In the genomic region with DNA sequence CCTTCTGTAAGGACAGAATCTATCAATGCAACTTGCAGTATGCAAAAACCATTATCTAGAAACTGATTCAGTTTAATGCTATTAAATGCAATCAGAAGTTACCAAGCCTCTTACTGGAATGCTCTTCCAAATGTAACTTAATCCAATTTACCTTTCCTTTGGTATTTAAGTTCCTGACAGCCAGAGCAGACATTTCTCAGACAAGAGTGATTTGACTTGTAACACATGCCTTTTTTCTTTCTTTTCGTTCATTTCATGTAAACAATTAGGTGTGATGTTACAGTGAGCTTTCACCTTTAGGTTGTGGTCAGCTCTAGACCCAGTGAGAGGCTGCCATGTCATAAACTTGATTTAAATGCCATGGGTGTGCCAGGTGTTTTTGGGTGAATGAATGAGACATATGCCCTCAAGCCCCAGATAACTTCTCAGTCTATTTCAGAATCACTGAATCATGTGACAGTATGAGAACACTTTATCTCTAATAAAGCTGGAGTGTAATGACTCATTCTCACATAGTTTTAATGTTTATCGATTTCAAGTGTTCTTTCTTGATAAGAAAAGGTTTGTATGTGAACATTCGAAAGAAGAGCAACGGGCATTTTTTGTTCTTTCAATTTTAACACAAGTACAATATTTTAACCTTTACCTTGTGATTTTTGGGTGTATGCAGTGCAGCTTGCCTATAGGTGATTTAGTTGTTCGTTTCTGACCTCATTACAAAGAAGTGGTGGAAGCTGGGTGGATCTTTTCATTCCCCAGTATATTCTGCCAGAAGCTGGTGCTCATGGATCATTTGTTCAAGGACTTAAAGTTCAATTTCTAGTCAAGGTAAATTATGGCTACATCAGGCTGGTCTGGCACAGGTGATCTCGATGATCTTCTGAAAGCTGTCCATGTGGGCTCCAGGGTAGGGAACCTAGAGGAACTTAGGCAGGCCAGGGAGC, we compare ENCODE assay signal across 11 cellular contexts.
DNase-seq lines count a peak whose midpoint lies in the region; ATAC-seq, FAIRE-seq and TF ChIP-seq lines count a peak whose summit lies in the region.
"Had no signal": no experiment of that assay in that cellular context is flagged by ENCODE, and none has a peak within 500 bp of the region (broad histone marks: within the 10 kb centered on the region; RNA-seq: fewer than 3 reads in every experiment).

No MANE protein-coding gene starts in this region.

- no peaks in the 10 kb centered on the region for H3K27me3 ChIP-seq in right lobe of liver
- H3K27me3 ChIP-seq in HepG2 (ENCODE audit: control insufficient read depth in 1 of 2, insufficient read depth in 2 of 2, low read length in 2 of 2): no peaks in the 10 kb centered on the region
- H3K27me3 ChIP-seq in astrocyte (ENCODE audit: insufficient read depth, low read length): no peaks in the 10 kb centered on the region
- no peaks in the 10 kb centered on the region for H3K27me3 ChIP-seq in upper lobe of right lung
- H3K27me3 ChIP-seq in neural progenitor cell: no peaks in the 10 kb centered on the region

- WGBS in right lobe of liver (ENCODE audit: insufficient coverage, low coverage, low lambda C conversion rate, missing lambda C conversion rate): 20% methylated on average over 6 of the region's 6 CpGs
- 81% methylated on average over 6 of the region's 6 CpGs for WGBS in HepG2 (ENCODE audit: low lambda C conversion rate)

- no peak overlapping the region for H3K27ac ChIP-seq in right lobe of liver
- H3K27ac ChIP-seq in HepG2 (ENCODE audit: extremely low read length, insufficient read depth, low read length): no peak overlapping the region
- no peak overlapping the region for H3K27ac ChIP-seq in astrocyte (ENCODE audit: low read depth, low read length)
- no peak overlapping the region for H3K27ac ChIP-seq in upper lobe of right lung
- no peak overlapping the region for H3K27ac ChIP-seq in neural progenitor cell

- in situ Hi-C loops in HepG2 (cut with HindIII; ENCODE audit: extremely low pct_ligation_motif_present, low pct_unique_long_range_greater_than_20kb): no loop called here

- H3K9me3 Mint-ChIP-seq in astrocyte (ENCODE audit: unreplicated experiment) (peaks cover 3% of the 10 kb centered on the region), neural progenitor cell (no peaks in the 10 kb centered on the region)
- H3K9me3 Mint-ChIP-seq: neural crest cell had no signal

- FAIRE-seq in HepG2 (lab: Jason Lieb, UNC) (no peak), astrocyte (lab: Jason Lieb, UNC) (no peak), islet of Langerhans (lab: Jason Lieb, UNC) (peak; percentile 47)

- no peak for DNase-seq in right lobe of liver
- DNase-seq in HepG2 (ENCODE audit: low spot score): no peak
- DNase-seq in astrocyte (ENCODE audit: low read depth): peak; percentile 44
- no peak for DNase-seq in upper lobe of right lung
- DNase-seq in globus pallidus (ENCODE audit: low spot score): no peak
- DNase-seq in neural progenitor cell (ENCODE audit: low spot score): no peak
- DNase-seq: aorta, KBM-7 had no signal

- H3K27ac Mint-ChIP-seq in astrocyte (ENCODE audit: unreplicated experiment) (no peak overlapping the region), neural progenitor cell (no peak overlapping the region)

- H3K4me3 Mint-ChIP-seq in astrocyte (ENCODE audit: unreplicated experiment): no peak overlapping the region
- H3K4me3 Mint-ChIP-seq in neural progenitor cell: no peak overlapping the region
- H3K4me3 Mint-ChIP-seq: neural crest cell had no signal

- no peaks in the 10 kb centered on the region for H3K9me3 ChIP-seq in right lobe of liver
- no peaks in the 10 kb centered on the region for H3K9me3 ChIP-seq in HepG2 (ENCODE audit: low read length)
- no peaks in the 10 kb centered on the region for H3K9me3 ChIP-seq in astrocyte (ENCODE audit: insufficient read depth, low read depth, low read length)
- no peaks in the 10 kb centered on the region for H3K9me3 ChIP-seq in upper lobe of right lung
- H3K9me3 ChIP-seq in neural progenitor cell (ENCODE audit: low read depth): no peaks in the 10 kb centered on the region

- no peak overlapping the region for H3K4me3 ChIP-seq in right lobe of liver
- no peak overlapping the region for H3K4me3 ChIP-seq in HepG2 (replicated peaks in 1 of 3; ENCODE audit: insufficient read depth in 1 of 3, low read depth in 2 of 3, low read length in 3 of 3)
- no peak overlapping the region for H3K4me3 ChIP-seq in astrocyte (ENCODE audit: insufficient read depth, low read depth, low read length)
- H3K4me3 ChIP-seq in upper lobe of right lung: no peak overlapping the region
- H3K4me3 ChIP-seq in neural progenitor cell: no peak overlapping the region

- no peaks in the 10 kb centered on the region for H4K20me1 ChIP-seq in HepG2 (ENCODE audit: insufficient read depth, low read length)
- H4K20me1 ChIP-seq in astrocyte (ENCODE audit: insufficient read depth, low read length): no peaks in the 10 kb centered on the region
- no peaks in the 10 kb centered on the region for H4K20me1 ChIP-seq in neural progenitor cell (ENCODE audit: low read depth)

- H3K4me2 ChIP-seq in HepG2 (ENCODE audit: low read depth, low read length) (no peak overlapping the region), astrocyte (ENCODE audit: low read length) (no peak overlapping the region), neural progenitor cell (no peak overlapping the region)

- ATAC-seq in right lobe of liver: peak; percentile 31 to 82 (median 48)
- no peak for ATAC-seq in HepG2
- peak; percentile 65 for ATAC-seq in upper lobe of right lung
- ATAC-seq in HG03139 (IDR thresholded peaks at IDR 0.05; ENCODE audit: unreplicated experiment): no peak

- POLR2A ChIA-PET in HepG2 (lab: Yijun Ruan, JAX): no interaction called here

- H3K36me3 Mint-ChIP-seq in astrocyte (ENCODE audit: low read depth, unreplicated experiment): no peaks in the 10 kb centered on the region
- no peaks in the 10 kb centered on the region for H3K36me3 Mint-ChIP-seq in neural progenitor cell

- H3F3A ChIP-seq in neural progenitor cell (ENCODE audit: low read depth): no peaks in the 10 kb centered on the region

- TF ChIP-seq CTCF in right lobe of liver (IDR thresholded peaks at IDR 0.05) (no peak), HepG2 (CRISPR knock-in tag; IDR thresholded peaks at IDR 0.05) (no peak), astrocyte (IDR thresholded peaks at IDR 0.05; ENCODE audit: insufficient read depth, low read depth, low read length) (no peak), upper lobe of right lung (IDR thresholded peaks at IDR 0.05) (no peak), neural progenitor cell (IDR thresholded peaks at IDR 0.05) (no peak)

- TF ChIP-seq POLR2A in right lobe of liver (IDR thresholded peaks at IDR 0.05) (no peak), HepG2 (IDR thresholded peaks at IDR 0.05; ENCODE audit: insufficient read depth in 1 of 2, low read depth in 2 of 2, low read length in 2 of 2) (no peak)

- no peak for TF ChIP-seq RAD21 in HepG2 (CRISPR knock-in tag; IDR thresholded peaks at IDR 0.05)

- BruUV-seq in HepG2 (replicated peaks; lab: Mats Ljungman, UMichigan): no TSS peak

- H3K9ac ChIP-seq in HepG2 (ENCODE audit: insufficient read depth, low read depth, low read length) (no peak overlapping the region), astrocyte (ENCODE audit: low read length) (no peak overlapping the region), neural progenitor cell (no peak overlapping the region)

- CTCF ChIA-PET in HepG2 (lab: Yijun Ruan, JAX; ENCODE audit: low intra/inter-chr PET ratio, low total read pairs): no interaction called here

- intact Hi-C loops in right lobe of liver (cut with DNase I): no loop called here
- intact Hi-C loops in HepG2 (cut with micrococcal nuclease; ENCODE audit: unreplicated experiment): no loop called here
- intact Hi-C loops in upper lobe of right lung (cut with DNase I): no loop called here

- H2AFZ ChIP-seq in HepG2 (ENCODE audit: low read length) (no peak overlapping the region), astrocyte (ENCODE audit: low read depth, low read length) (no peak overlapping the region), neural progenitor cell (replicated peaks) (no peak overlapping the region)

- H3K36me3 ChIP-seq in right lobe of liver: no peaks in the 10 kb centered on the region
- peaks cover 3 to 5% of the 10 kb centered on the region in 2 experiments; a peak in 4 of 5 replicates for H3K36me3 ChIP-seq in HepG2 (replicated peaks in 1 of 2; ENCODE audit: control insufficient read depth in 1 of 2, insufficient read depth in 2 of 2, low read length in 2 of 2)
- no peaks in the 10 kb centered on the region for H3K36me3 ChIP-seq in astrocyte (ENCODE audit: insufficient read depth, low read length)
- H3K36me3 ChIP-seq in upper lobe of right lung: no peaks in the 10 kb centered on the region
- no peaks in the 10 kb centered on the region for H3K36me3 ChIP-seq in neural progenitor cell

- H3K79me2 ChIP-seq in HepG2 (ENCODE audit: insufficient read depth, low read length) (peaks cover 37% of the 10 kb centered on the region), astrocyte (ENCODE audit: insufficient read depth, low read length) (no peaks in the 10 kb centered on the region), neural progenitor cell (ENCODE audit: low read depth) (no peaks in the 10 kb centered on the region)

- peaks cover 0 to 14% (median 7%) of the 10 kb centered on the region in 4 donors for H3K4me1 ChIP-seq in right lobe of liver
- peaks cover 9% of the 10 kb centered on the region; the same call in 1 of the 2 replicates for H3K4me1 ChIP-seq in HepG2 (ENCODE audit: insufficient read depth, low read length)
- peaks cover 8% of the 10 kb centered on the region for H3K4me1 ChIP-seq in astrocyte (ENCODE audit: insufficient read depth, low read length)
- H3K4me1 ChIP-seq in upper lobe of right lung: peaks cover 9% of the 10 kb centered on the region
- H3K4me1 ChIP-seq in neural progenitor cell: no peaks in the 10 kb centered on the region

- H3K4me1 Mint-ChIP-seq in astrocyte (ENCODE audit: low read depth, unreplicated experiment) (peaks cover 5% of the 10 kb centered on the region), neural progenitor cell (peaks cover 5% of the 10 kb centered on the region)

- TF ChIP-seq EP300 in HepG2 (IDR thresholded peaks at IDR 0.05; ENCODE audit: low read depth in 2 of 2, low read length in 2 of 2) (no peak), HepG2 (CRISPR knock-in tag; IDR thresholded peaks at IDR 0.05; ENCODE audit: borderline replicate concordance) (no peak)

- H3K27me3 Mint-ChIP-seq in astrocyte (ENCODE audit: low read depth, unreplicated experiment) (peaks cover 9% of the 10 kb centered on the region), neural progenitor cell (ENCODE audit: insufficient read depth, low read depth) (peaks cover 5% of the 10 kb centered on the region)

TF ChIP-seq in HepG2, 621 proteins besides CTCF, POLR2A, EP300 and RAD21 (continues in another document):
- TF ChIP-seq HMG20B (CRISPR knock-in tag; conservative IDR thresholded peaks at IDR 0.05) (no peak), NR2C2 (CRISPR knock-in tag; IDR thresholded peaks at IDR 0.05; ENCODE audit: borderline replicate concordance) (no peak), PHF20 (CRISPR knock-in tag; IDR thresholded peaks at IDR 0.05) (no peak), ARNT2 (CRISPR knock-in tag; IDR thresholded peaks at IDR 0.05; ENCODE audit: low read depth) (no peak)
- TF ChIP-seq, protein P1, sequence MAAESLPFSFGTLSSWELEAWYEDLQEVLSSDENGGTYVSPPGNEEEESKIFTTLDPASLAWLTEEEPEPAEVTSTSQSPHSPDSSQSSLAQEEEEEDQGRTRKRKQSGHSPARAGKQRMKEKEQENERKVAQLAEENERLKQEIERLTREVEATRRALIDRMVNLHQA (CRISPR knock-in tag; IDR thresholded peaks at IDR 0.05): no peak

Comparison
In these comparisons a context has a peak if more than half of its experiments do, and no peak if none do; other contexts are left out.
1. ATAC-seq: peak in right lobe of liver (4 of 4) and upper lobe of right lung (single experiment); none in HepG2 (single experiment) and HG03139 (single experiment).